ENCODE assay signal across 21 cellular contexts in genomic region chr4:13849778-13850177, GRCh38.
DNase-seq lines count a peak whose midpoint lies in the region; ATAC-seq and TF ChIP-seq lines count a peak whose summit lies in the region.
"Had no signal": no experiment of that assay in that cellular context is flagged by ENCODE, and none has a peak within 500 bp of the region (broad histone marks: within the 10 kb centered on the region; RNA-seq: fewer than 3 reads in every experiment).

No MANE protein-coding gene starts in this region.

- CTCF ChIA-PET in CD4-positive, alpha-beta T cell (lab: Charles Lee): no interaction called here

- H3K27ac Mint-ChIP-seq in neural crest cell (ENCODE audit: unreplicated experiment): peak overlapping the region; percentile 78
- H3K27ac Mint-ChIP-seq in CD4-positive, alpha-beta T cell: no peak overlapping the region
- H3K27ac Mint-ChIP-seq: CD14-positive monocyte had no signal

- no peaks in the 10 kb centered on the region for H3K27me3 ChIP-seq in CD4-positive, alpha-beta T cell (ENCODE audit: control insufficient read depth, insufficient read depth, low read length)
- H3K27me3 ChIP-seq: BE2C, MG63 had no signal

- peaks cover 6% of the 10 kb centered on the region for H3K9me3 Mint-ChIP-seq in neural crest cell
- H3K9me3 Mint-ChIP-seq in CD4-positive, alpha-beta T cell: no peaks in the 10 kb centered on the region

- H3K36me3 Mint-ChIP-seq in neural crest cell (ENCODE audit: low read depth): peaks cover 5% of the 10 kb centered on the region
- H3K36me3 Mint-ChIP-seq in CD4-positive, alpha-beta T cell (ENCODE audit: low read depth): no peaks in the 10 kb centered on the region
- H3K36me3 Mint-ChIP-seq: CD14-positive monocyte had no signal

- H3K27ac ChIP-seq in CD4-positive, alpha-beta T cell (ENCODE audit: low read depth, low read length): no peak overlapping the region
- H3K27ac ChIP-seq: 22Rv1, RWPE1 had no signal

- H3K27me3 Mint-ChIP-seq in neural crest cell (ENCODE audit: low read depth): no peaks in the 10 kb centered on the region
- no peaks in the 10 kb centered on the region for H3K27me3 Mint-ChIP-seq in CD4-positive, alpha-beta T cell

- TF ChIP-seq CTCF in fibroblast of villous mesenchyme (IDR thresholded peaks at IDR 0.05; ENCODE audit: insufficient read depth, low read depth, low read length) (no peak), neural crest cell (conservative IDR thresholded peaks at IDR 0.05) (no peak)
- TF ChIP-seq CTCF in CD4-positive, alpha-beta T cell (IDR thresholded peaks at IDR 0.05): no peak

- no peak overlapping the region for H3K4me3 Mint-ChIP-seq in neural crest cell
- H3K4me3 Mint-ChIP-seq in CD4-positive, alpha-beta T cell: no peak overlapping the region
- H3K4me3 Mint-ChIP-seq: CD14-positive monocyte, H9 had no signal

- DNase-seq in NOMO-1 treated with DMSO at 0.1 percent for 48 hours (lab: John Stamatoyannopoulos, UW; ENCODE audit: unreplicated experiment) (peak; percentile 1), NOMO-1 treated with dmso at 0.1 percent for 144 hours (lab: John Stamatoyannopoulos, UW; ENCODE audit: unreplicated experiment) (no peak), fibroblast of villous mesenchyme (ENCODE audit: low read depth) (peak; percentile 72), neural crest cell (ENCODE audit: low read depth, low spot score) (no peak), CD1c-positive myeloid dendritic cell (ENCODE audit: extremely low spot score) (no peak), AML-193 (lab: John Stamatoyannopoulos, UW) (no peak)
- DNase-seq in CD4-positive, alpha-beta T cell: no peak
- DNase-seq: BE2C; H9; MG63; NCI-H1105 treated with DMSO at 0.1 percent for 48 hours; NCI-H2029; NCI-H446; NCI-H524 treated with DMSO at 0.1 percent for 48 hours; NCI-H82; NK-92 treated with Interleukin-12 subunit alpha and Interleukin-12 subunit beta, amount 100 ng/mL, for 24 hours; SHP77 had no signal

- H3K9me3 ChIP-seq in CD4-positive, alpha-beta T cell (ENCODE audit: control insufficient read depth, low read length): no peaks in the 10 kb centered on the region
- H3K9me3 ChIP-seq: BE2C, MG63 had no signal

- ATAC-seq in CD4-positive, alpha-beta T cell (ENCODE audit: poor library complexity): no peak
- ATAC-seq: K562 had no signal

- intact Hi-C loops in CD4-positive, alpha-beta T cell (cut with DNase I, micrococcal nuclease): no loop called here

- peaks cover 29% of the 10 kb centered on the region for H3K4me1 Mint-ChIP-seq in neural crest cell
- H3K4me1 Mint-ChIP-seq in CD4-positive, alpha-beta T cell (ENCODE audit: low read depth): peaks cover 9% of the 10 kb centered on the region
- H3K4me1 Mint-ChIP-seq: CD14-positive monocyte had no signal

- POLR2A ChIA-PET in CD4-positive, alpha-beta T cell (lab: Charles Lee): no interaction called here

- no peak overlapping the region for H3K4me3 ChIP-seq in fibroblast of villous mesenchyme (ENCODE audit: low read depth, low read length)
- H3K4me3 ChIP-seq: K562, MG63 had no signal

Comparison
In these comparisons a context has a peak if more than half of its experiments do, and no peak if none do; other contexts are left out.
1. DNase-seq: peak in NOMO-1 treated with DMSO at 0.1 percent for 48 hours (single experiment) and fibroblast of villous mesenchyme (single experiment); none in NOMO-1 treated with dmso at 0.1 percent for 144 hours (single experiment), neural crest cell (single experiment), CD1c-positive myeloid dendritic cell (single experiment), AML-193 (0 of 2) and CD4-positive, alpha-beta T cell (0 of 10).